In the genomic region with DNA sequence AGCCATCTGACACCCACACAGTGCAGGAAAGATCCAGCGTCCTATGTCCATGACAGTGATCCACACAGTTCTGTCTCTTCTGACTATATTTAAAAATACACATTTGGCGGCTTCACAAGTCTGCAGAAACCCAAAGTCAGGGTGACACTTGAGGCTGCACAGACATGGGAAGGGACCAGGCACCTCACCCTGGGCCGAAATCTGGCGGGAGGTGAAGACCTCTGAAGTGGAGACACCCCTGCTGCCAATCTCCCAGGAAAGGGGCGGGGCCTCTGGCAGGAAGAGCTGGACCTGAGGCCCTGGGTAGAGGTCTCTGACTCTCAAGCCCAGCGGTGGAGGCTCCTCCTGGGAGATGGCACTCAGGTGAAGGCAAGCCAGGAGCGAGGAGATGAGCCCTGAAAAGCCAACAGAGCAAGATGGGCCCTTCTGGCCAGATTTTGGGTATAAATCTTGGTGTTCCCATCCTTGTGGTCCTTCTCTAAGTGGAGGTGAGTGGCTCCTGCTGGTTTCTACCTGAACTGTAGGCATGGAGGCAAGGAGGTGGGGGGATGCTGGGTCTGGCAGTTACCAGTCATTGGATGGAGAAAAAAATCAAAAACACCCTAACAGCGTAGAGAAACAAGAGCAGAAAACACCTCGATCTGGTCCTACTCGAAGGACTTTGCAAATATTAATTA, we compare ENCODE assay signal across 14 cellular contexts.
DNase-seq lines count a peak whose midpoint lies in the region; ATAC-seq and TF ChIP-seq lines count a peak whose summit lies in the region.
"Had no signal": no experiment of that assay in that cellular context is flagged by ENCODE, and none has a peak within 500 bp of the region (broad histone marks: within the 10 kb centered on the region; RNA-seq: fewer than 3 reads in every experiment).

No MANE protein-coding gene starts in this region.

- no peak for DNase-seq in activated CD4-positive, alpha-beta T cell treated with anti-CD3 and anti-CD28 coated beads for 36 hours
- DNase-seq in activated CD4-positive, alpha-beta T cell treated with anti-CD3 and anti-CD28 coated beads for 1 hour: no peak
- DNase-seq in esophagus muscularis mucosa (ENCODE audit: extremely low spot score) (no peak), mucosa of descending colon (peak in 2 of 3 donors; percentile 15 to 32), testis (no peak), cerebellar cortex (ENCODE audit: low spot score) (no peak), mucosa of gallbladder (ENCODE audit: low spot score) (no peak), NCI-H446 (lab: John Stamatoyannopoulos, UW) (no peak)
- DNase-seq: 8988T; activated CD8-positive, alpha-beta memory T cell treated with anti-CD3 and anti-CD28 coated beads, Interleukin-2, amount 50 U/mL, for 48 hours; MM.1S; stimulated activated CD4-positive, alpha-beta T cell treated with anti-CD3 and anti-CD28 coated beads, Interleukin-2, amount 100 ng/mL, for 48 hours had no signal

- H3K27me3 Mint-ChIP-seq in activated CD4-positive, alpha-beta T cell treated with anti-CD3 and anti-CD28 coated beads for 36 hours: no peaks in the 10 kb centered on the region

- 90% methylated on average over 7 of the region's 10 CpGs for WGBS in esophagus muscularis mucosa
- WGBS in testis, 2 donors: 87 to 90% methylated on average over 10 of the region's 10 CpGs

- TF ChIP-seq CTCF in esophagus muscularis mucosa (IDR thresholded peaks at IDR 0.05): no peak
- no peak for TF ChIP-seq CTCF in mucosa of descending colon (IDR thresholded peaks at IDR 0.05)
- no peak for TF ChIP-seq CTCF in testis (IDR thresholded peaks at IDR 0.05)

- CTCF ChIA-PET in activated CD4-positive, alpha-beta T cell treated with anti-CD3 and anti-CD28 coated beads for 36 hours (lab: Charles Lee): no interaction called here

- H3K27ac ChIP-seq in esophagus muscularis mucosa (replicated peaks in 1 of 4) (peak overlapping the region; percentile 59 to 85 (median 75)), testis (peak overlapping the region; percentile 19 to 78)
- H3K27ac ChIP-seq: VCaP had no signal

- peaks cover 8% of the 10 kb centered on the region for H3K9me3 Mint-ChIP-seq in activated CD4-positive, alpha-beta T cell treated with anti-CD3 and anti-CD28 coated beads for 36 hours (ENCODE audit: low read depth)

- H3K36me3 ChIP-seq in esophagus muscularis mucosa: peaks cover 29 to 74% (median 62%) of the 10 kb centered on the region in 4 donors
- H3K36me3 ChIP-seq in mucosa of descending colon (ENCODE audit: low read depth): peaks cover 3% of the 10 kb centered on the region
- no peaks in the 10 kb centered on the region for H3K36me3 ChIP-seq in testis (ENCODE audit: low read depth, missing control alignments)

- H3K4me3 ChIP-seq in esophagus muscularis mucosa (no peak overlapping the region), mucosa of descending colon (no peak overlapping the region), testis (no peak overlapping the region)
- H3K4me3 ChIP-seq: ascending aorta had no signal

- peaks cover 68% of the 10 kb centered on the region for H3K36me3 Mint-ChIP-seq in activated CD4-positive, alpha-beta T cell treated with anti-CD3 and anti-CD28 coated beads for 36 hours (ENCODE audit: low read depth)

- H3K4me1 Mint-ChIP-seq in activated CD4-positive, alpha-beta T cell treated with anti-CD3 and anti-CD28 coated beads for 36 hours: peaks cover 8% of the 10 kb centered on the region

- TF ChIP-seq POLR2A in esophagus muscularis mucosa (IDR thresholded peaks at IDR 0.05; ENCODE audit: low read depth) (no peak), testis (IDR thresholded peaks at IDR 0.05) (no peak)

- H3K27ac Mint-ChIP-seq in activated CD4-positive, alpha-beta T cell treated with anti-CD3 and anti-CD28 coated beads for 36 hours: peak overlapping the region; percentile 51

- ATAC-seq in activated CD4-positive, alpha-beta T cell treated with anti-CD3 and anti-CD28 coated beads for 36 hours: no peak
- no peak for ATAC-seq in mucosa of descending colon

- peaks cover 18 to 29% (median 26%) of the 10 kb centered on the region in 4 donors for H3K4me1 ChIP-seq in esophagus muscularis mucosa
- no peaks in the 10 kb centered on the region for H3K4me1 ChIP-seq in mucosa of descending colon (ENCODE audit: low read depth)
- peaks cover 5% of the 10 kb centered on the region for H3K4me1 ChIP-seq in testis
- H3K4me1 ChIP-seq: ascending aorta had no signal

- POLR2A ChIA-PET in activated CD4-positive, alpha-beta T cell treated with anti-CD3 and anti-CD28 coated beads for 36 hours (lab: Charles Lee): no interaction called here

- H3K4me3 Mint-ChIP-seq in activated CD4-positive, alpha-beta T cell treated with anti-CD3 and anti-CD28 coated beads for 36 hours: no peak overlapping the region

- H3K9me3 ChIP-seq in esophagus muscularis mucosa: no peaks in the 10 kb centered on the region
- no peaks in the 10 kb centered on the region for H3K9me3 ChIP-seq in mucosa of descending colon
- no peaks in the 10 kb centered on the region for H3K9me3 ChIP-seq in testis
- H3K9me3 ChIP-seq: ascending aorta had no signal

- TF ChIP-seq EP300 in esophagus muscularis mucosa (IDR thresholded peaks at IDR 0.05): no peak

- intact Hi-C loops in activated CD4-positive, alpha-beta T cell treated with anti-CD3 and anti-CD28 coated beads for 36 hours (cut with DNase I, micrococcal nuclease): no loop called here
- intact Hi-C loops in esophagus muscularis mucosa (cut with DNase I) (no loop called here), mucosa of descending colon (cut with DNase I, micrococcal nuclease) (no loop called here), testis (cut with DNase I; ENCODE audit: low total_unique reads) (no loop called here)

- H3K27me3 ChIP-seq in esophagus muscularis mucosa (no peaks in the 10 kb centered on the region), testis (no peaks in the 10 kb centered on the region)
- H3K27me3 ChIP-seq: ascending aorta had no signal

Comparison
In these comparisons a context has a peak if more than half of its experiments do, and no peak if none do; other contexts are left out.
1. DNase-seq: peak in mucosa of descending colon (2 of 3); none in activated CD4-positive, alpha-beta T cell treated with anti-CD3 and anti-CD28 coated beads for 36 hours (single experiment), activated CD4-positive, alpha-beta T cell treated with anti-CD3 and anti-CD28 coated beads for 1 hour (single experiment), esophagus muscularis mucosa (single experiment), testis (single experiment), cerebellar cortex (single experiment), mucosa of gallbladder (single experiment) and NCI-H446 (0 of 2).